Comparison of ENCODE assay signal across 8 cellular contexts in the genomic region with DNA sequence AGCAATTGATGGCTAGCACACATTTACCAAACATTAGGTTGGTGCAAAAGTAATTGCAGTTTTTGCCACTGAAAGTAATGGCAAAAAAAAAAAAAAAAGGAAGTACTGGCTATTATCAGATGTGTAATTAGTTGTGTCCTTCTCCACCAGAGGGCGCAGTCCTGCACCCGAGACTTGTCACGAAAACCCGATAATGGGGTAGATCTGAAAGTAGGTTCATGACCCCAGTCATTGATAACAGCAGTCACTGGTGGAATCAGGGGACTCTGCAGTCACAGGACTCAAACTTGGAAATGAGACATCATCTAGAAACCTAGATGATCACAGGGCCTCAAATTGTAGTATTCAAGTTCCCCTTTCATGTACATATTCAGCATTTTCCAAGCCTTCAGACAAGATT.
DNase-seq lines count a peak whose midpoint lies in the region; ATAC-seq and TF ChIP-seq lines count a peak whose summit lies in the region.

No MANE protein-coding gene starts in this region.

- H3K79me2 ChIP-seq in KMS-11 (ENCODE audit: insufficient read depth, low read depth): no peaks in the 10 kb centered on the region

- DNase-seq in COR-L47 (lab: John Stamatoyannopoulos, UW): peak; percentile 28
- DNase-seq in SW480 (ENCODE audit: low spot score): peak; percentile 42
- peak; percentile 67 for DNase-seq in adipocyte (ENCODE audit: low read depth)
- DNase-seq in islet precursor cell: peak; percentile 74
- DNase-seq in stimulated activated CD4-positive, alpha-beta T cell treated with anti-CD3 and anti-CD28 coated beads, Interleukin-4, amount 100 ng/mL, for 4 hours: peak; percentile 21 to 66

- peaks cover 9% of the 10 kb centered on the region for H3K4me1 ChIP-seq in KMS-11 (ENCODE audit: low read depth, poor library complexity, severe bottlenecking)
- H3K4me1 ChIP-seq in adipocyte (ENCODE audit: control insufficient read depth, insufficient read depth, low read length): no peaks in the 10 kb centered on the region

- H3K9me3 ChIP-seq in adipocyte (ENCODE audit: control insufficient read depth, low read length): no peaks in the 10 kb centered on the region

- H3K27me3 ChIP-seq in KMS-11 (ENCODE audit: insufficient read depth, low read depth) (no peaks in the 10 kb centered on the region), adipocyte (replicated peaks; ENCODE audit: control insufficient read depth, insufficient read depth, low read length) (no peaks in the 10 kb centered on the region)

- peak; percentile 78 for ATAC-seq in GM19452 (IDR thresholded peaks at IDR 0.05; ENCODE audit: unreplicated experiment)
- ATAC-seq in HG02623 (IDR thresholded peaks at IDR 0.05; ENCODE audit: unreplicated experiment): no peak

- H3K4me3 ChIP-seq in KMS-11 (IDR thresholded peaks at IDR 0.05; ENCODE audit: insufficient read depth, low read depth, low read length): no peak overlapping the region
- H3K4me3 ChIP-seq in adipocyte (ENCODE audit: low read length): no peak overlapping the region

- peak; percentile 83 for TF ChIP-seq CTCF in KMS-11 (conservative IDR thresholded peaks at IDR 0.05; ENCODE audit: low read depth, low read length)

- H3K4me2 ChIP-seq in KMS-11: peak overlapping the region; percentile 27

- H3K27ac ChIP-seq in KMS-11: no peak overlapping the region

- peak overlapping the region; percentile 41 for H2AFZ ChIP-seq in KMS-11 (ENCODE audit: low read depth)

- no peaks in the 10 kb centered on the region for H3K36me3 ChIP-seq in KMS-11 (ENCODE audit: insufficient read depth)
- no peaks in the 10 kb centered on the region for H3K36me3 ChIP-seq in adipocyte (ENCODE audit: control insufficient read depth, insufficient read depth, low read length, severe bottlenecking)

- H3K9ac ChIP-seq in KMS-11 (no peak overlapping the region), adipocyte (ENCODE audit: low read length) (no peak overlapping the region)

- H4K20me1 ChIP-seq in KMS-11 (ENCODE audit: insufficient read depth): no peaks in the 10 kb centered on the region
